Comparison of ENCODE assay signal across 9 cellular contexts in genomic region chr1:156337052-156337887, GRCh38. TPM values are rescaled to one million over a fixed set of nuclear protein-coding genes. Genes with fewer than 3 reads are reported as not detected.
DNase-seq lines count a peak whose midpoint lies in the region; ATAC-seq, FAIRE-seq and TF ChIP-seq lines count a peak whose summit lies in the region.
"Had no signal": no experiment of that assay in that cellular context is flagged by ENCODE, and none has a peak within 500 bp of the region (broad histone marks: within the 10 kb centered on the region; RNA-seq: fewer than 3 reads in every experiment).

No MANE protein-coding gene starts in this region.

- FAIRE-seq in frontal cortex (lab: Jason Lieb, UNC): no peak

- H3K27ac Mint-ChIP-seq in activated CD4-positive, alpha-beta T cell treated with anti-CD3 and anti-CD28 coated beads, Interleukin-2, amount 10 ng/mL, durations not matched to agents 24 days and 14 days: peak overlapping the region; percentile 97

- no peak for ATAC-seq in gastroesophageal sphincter

- no peaks in the 10 kb centered on the region for H3K27me3 ChIP-seq in gastroesophageal sphincter
- H3K27me3 ChIP-seq in skeletal muscle satellite cell (ENCODE audit: control insufficient read depth, insufficient read depth, low read length): no peaks in the 10 kb centered on the region

- H3K9ac ChIP-seq in skeletal muscle satellite cell (ENCODE audit: low read depth, low read length): peak overlapping the region; percentile 89

- H3K36me3 ChIP-seq in gastroesophageal sphincter (peaks cover 0 to 35% of the 10 kb centered on the region in 2 donors), skeletal muscle satellite cell (ENCODE audit: insufficient read depth, low read length) (peaks cover 28% of the 10 kb centered on the region)

- H3K4me1 ChIP-seq in gastroesophageal sphincter (peaks cover 0 to 27% (median 12%) of the 10 kb centered on the region in 3 donors), skeletal muscle satellite cell (ENCODE audit: control insufficient read depth, insufficient read depth, low read length) (peaks cover 15% of the 10 kb centered on the region)

- H3K27me3 Mint-ChIP-seq in activated CD4-positive, alpha-beta T cell treated with anti-CD3 and anti-CD28 coated beads, Interleukin-2, amount 10 ng/mL, durations not matched to agents 24 days and 14 days: peaks cover 3% of the 10 kb centered on the region

- H3K9me3 ChIP-seq in gastroesophageal sphincter (no peaks in the 10 kb centered on the region), skeletal muscle satellite cell (replicated peaks; ENCODE audit: low read length) (no peaks in the 10 kb centered on the region)

- H3K4me2 ChIP-seq in skeletal muscle satellite cell (ENCODE audit: low read length): peak overlapping the region; percentile 74

- 34 to 36% methylated on average over 27 to 32 of the region's 34 CpGs for WGBS in gastroesophageal sphincter (ENCODE audit: low coverage in 1 of 2), 2 donors

- peaks cover 26% of the 10 kb centered on the region for H3K4me1 Mint-ChIP-seq in activated CD4-positive, alpha-beta T cell treated with anti-CD3 and anti-CD28 coated beads, Interleukin-2, amount 10 ng/mL, durations not matched to agents 24 days and 14 days

- intact Hi-C loops in activated CD4-positive, alpha-beta T cell treated with anti-CD3 and anti-CD28 coated beads, Interleukin-2, amount 10 ng/mL, durations not matched to agents 24 days and 14 days (cut with micrococcal nuclease): loop anchor here (5.0 kb wide), 2 partner anchors 165 to 285 kb away; partner anchors contain the start of genes LAMTOR2, MEF2D and UBQLN4

- H3K4me3 Mint-ChIP-seq in activated CD4-positive, alpha-beta T cell treated with anti-CD3 and anti-CD28 coated beads, Interleukin-2, amount 10 ng/mL, durations not matched to agents 24 days and 14 days: peak overlapping the region; percentile 99

- peaks cover 53% of the 10 kb centered on the region for H3K36me3 Mint-ChIP-seq in activated CD4-positive, alpha-beta T cell treated with anti-CD3 and anti-CD28 coated beads, Interleukin-2, amount 10 ng/mL, durations not matched to agents 24 days and 14 days (ENCODE audit: low read depth)

- TF ChIP-seq POLR2A in gastroesophageal sphincter (IDR thresholded peaks at IDR 0.05): no peak

- peak overlapping the region; percentile 0 to 91 (median 88) for H3K27ac ChIP-seq in gastroesophageal sphincter

- H3K4me3 ChIP-seq in gastroesophageal sphincter (peak overlapping the region; percentile 48 to 77), skeletal muscle satellite cell (ENCODE audit: low read length) (peak overlapping the region; percentile 86)

- H3K9me3 Mint-ChIP-seq in activated CD4-positive, alpha-beta T cell treated with anti-CD3 and anti-CD28 coated beads, Interleukin-2, amount 10 ng/mL, durations not matched to agents 24 days and 14 days: peaks cover 3% of the 10 kb centered on the region

- peak; percentile 28 for DNase-seq in NCI-H2171 treated with DMSO at 0.1 percent for 48 hours (lab: John Stamatoyannopoulos, UW)
- DNase-seq in NCI-H2171 (lab: John Stamatoyannopoulos, UW): no peak
- peak; percentile 59 for DNase-seq in activated CD4-positive, alpha-beta T cell treated with anti-CD3 and anti-CD28 coated beads, Interleukin-2, amount 10 ng/mL, durations not matched to agents 24 days and 14 days
- no peak for DNase-seq in ecto neural progenitor cell (ENCODE audit: low spot score)
- DNase-seq in MV-4-11 (lab: John Stamatoyannopoulos, UW): no peak
- DNase-seq in frontal cortex (ENCODE audit: low spot score in 2 of 2): no peak

- TF ChIP-seq CTCF in gastroesophageal sphincter (IDR thresholded peaks at IDR 0.05): no peak

- TF ChIP-seq EP300 in gastroesophageal sphincter (IDR thresholded peaks at IDR 0.05): no peak

RNA-seq across cellular contexts. Expression of gene CCT3, which starts 0.8 kb away (rescaled TPM):
- 623 TPM in 2 replicates for total RNA-seq in activated CD4-positive, alpha-beta T cell treated with anti-CD3 and anti-CD28 coated beads, Interleukin-2, amount 10 ng/mL, durations not matched to agents 24 days and 14 days
- 100 to 1,000 TPM; 189 to 224 (median 209) TPM for total RNA-seq in gastroesophageal sphincter
- 500 and 566 TPM in 2 replicates for total RNA-seq in skeletal muscle satellite cell (2012; rRNA removed)
- total RNA-seq in frontal cortex: 355 TPM

RNA-seq across cellular contexts. Expression of gene TSACC, which starts 1.1 kb away (rescaled TPM):
- total RNA-seq in activated CD4-positive, alpha-beta T cell treated with anti-CD3 and anti-CD28 coated beads, Interleukin-2, amount 10 ng/mL, durations not matched to agents 24 days and 14 days: 0.47 and 0.82 TPM in 2 replicates
- total RNA-seq in gastroesophageal sphincter: not detected
- total RNA-seq in skeletal muscle satellite cell (2012; rRNA removed): 0.51 and 0.87 TPM in 2 replicates
- total RNA-seq in frontal cortex: not detected

RNA-seq across cellular contexts. Expression of gene RHBG, which starts 31.7 kb away (rescaled TPM):
- not detected in 2 replicates for total RNA-seq in activated CD4-positive, alpha-beta T cell treated with anti-CD3 and anti-CD28 coated beads, Interleukin-2, amount 10 ng/mL, durations not matched to agents 24 days and 14 days
- total RNA-seq in gastroesophageal sphincter: not detected
- not detected in 2 replicates for total RNA-seq in skeletal muscle satellite cell (2012; rRNA removed)
- not detected for total RNA-seq in frontal cortex

RNA-seq across cellular contexts. Expression of gene VHLL, which starts 38.2 kb away (rescaled TPM):
- 0.54 and 1.0 TPM in 2 replicates for total RNA-seq in activated CD4-positive, alpha-beta T cell treated with anti-CD3 and anti-CD28 coated beads, Interleukin-2, amount 10 ng/mL, durations not matched to agents 24 days and 14 days
- total RNA-seq in gastroesophageal sphincter (not detected), frontal cortex (0.82 TPM)
- total RNA-seq in skeletal muscle satellite cell (2012; rRNA removed): 0.51 TPM in 1 of 2 replicates, not detected in the other
- total RNA-seq: Daoy had no signal

RNA-seq across cellular contexts. Expression of gene GLMP, which starts 41.8 kb away (rescaled TPM):
- total RNA-seq in activated CD4-positive, alpha-beta T cell treated with anti-CD3 and anti-CD28 coated beads, Interleukin-2, amount 10 ng/mL, durations not matched to agents 24 days and 14 days: 15.7 and 16.9 TPM in 2 replicates
- total RNA-seq in gastroesophageal sphincter: 10 to 100 TPM; 31.9 to 53.0 (median 38.6) TPM
- total RNA-seq in skeletal muscle satellite cell (2012; rRNA removed): 41.3 and 44.6 TPM in 2 replicates
- total RNA-seq in frontal cortex: 7.3 TPM

Comparison
In these comparisons a context has a peak if more than half of its experiments do, and no peak if none do; other contexts are left out.
1. DNase-seq: peak in NCI-H2171 treated with DMSO at 0.1 percent for 48 hours (single experiment) and activated CD4-positive, alpha-beta T cell treated with anti-CD3 and anti-CD28 coated beads, Interleukin-2, amount 10 ng/mL, durations not matched to agents 24 days and 14 days (single experiment); none in NCI-H2171 (single experiment), ecto neural progenitor cell (single experiment), MV-4-11 (single experiment) and frontal cortex (0 of 2).